Comparison of ENCODE assay signal across 15 cellular contexts in genomic region chr6:15453186-15453585, GRCh38.
DNase-seq lines count a peak whose midpoint lies in the region; ATAC-seq and TF ChIP-seq lines count a peak whose summit lies in the region.
"Had no signal": no experiment of that assay in that cellular context is flagged by ENCODE, and none has a peak within 500 bp of the region (broad histone marks: within the 10 kb centered on the region; RNA-seq: fewer than 3 reads in every experiment).

No MANE protein-coding gene starts in this region.

- H3K36me3 ChIP-seq in heart right ventricle: peaks cover 0 to 33% (median 0%) of the 10 kb centered on the region in 9 donors
- peaks cover 0 to 3% (median 0%) of the 10 kb centered on the region in 4 donors for H3K36me3 ChIP-seq in upper lobe of left lung
- H3K36me3 ChIP-seq: thoracic aorta had no signal

- ATAC-seq in heart right ventricle (peak; percentile 39 to 77 (median 59)), memory B cell (ENCODE audit: low read depth) (no peak), upper lobe of left lung (ENCODE audit: low FRiP score in 2 of 2) (no peak), HG03196 (IDR thresholded peaks at IDR 0.05; ENCODE audit: unreplicated experiment) (no peak), HG03025 (IDR thresholded peaks at IDR 0.05; ENCODE audit: low FRiP score, unreplicated experiment) (no peak)
- ATAC-seq: lower lobe of right lung had no signal

- H3K9me3 Mint-ChIP-seq in memory B cell: no peaks in the 10 kb centered on the region

- H3K4me3 Mint-ChIP-seq in memory B cell: no peak overlapping the region

- TF ChIP-seq CTCF in heart right ventricle (IDR thresholded peaks at IDR 0.05): no peak
- TF ChIP-seq CTCF in upper lobe of left lung (IDR thresholded peaks at IDR 0.05): no peak

- H3K4me1 Mint-ChIP-seq in memory B cell: peaks cover 42% of the 10 kb centered on the region

- no peak for DNase-seq in heart right ventricle
- DNase-seq in cardiac septum (ENCODE audit: low spot score): no peak
- DNase-seq in memory B cell (ENCODE audit: low spot score in 2 of 2): no peak
- no peak for DNase-seq in upper lobe of left lung
- DNase-seq: activated CD4-positive, alpha-beta T cell treated with anti-CD3 and anti-CD28 coated beads for 4 hours; activated naive CD4-positive, alpha-beta T cell; GM23248; lower lobe of right lung; NCI-H146; NCI-H2171 treated with DMSO at 0.1 percent for 48 hours; SIG-M5 had no signal

- H3K27ac ChIP-seq in heart right ventricle: peak overlapping the region in 9 of 10 donors; percentile 3 to 74 (median 28)
- peak overlapping the region; percentile 11 for H3K27ac ChIP-seq in angular gyrus (ENCODE audit: low read depth, low read length)
- peak overlapping the region in 3 of 4 donors; percentile 16 to 35 (median 32) for H3K27ac ChIP-seq in upper lobe of left lung
- H3K27ac ChIP-seq: GM23248, lower lobe of right lung, thoracic aorta had no signal

- H3K27me3 Mint-ChIP-seq in memory B cell: no peaks in the 10 kb centered on the region

- H3K4me1 ChIP-seq in heart right ventricle (peaks cover 3 to 68% (median 44%) of the 10 kb centered on the region in 9 donors), upper lobe of left lung (peaks cover under 1 to 21% (median 16%) of the 10 kb centered on the region in 4 donors)

- no peaks in the 10 kb centered on the region for H3K9me3 ChIP-seq in heart right ventricle
- no peaks in the 10 kb centered on the region for H3K9me3 ChIP-seq in upper lobe of left lung
- H3K9me3 ChIP-seq: lower lobe of right lung, thoracic aorta had no signal

- H3K36me3 Mint-ChIP-seq in memory B cell: peaks cover 20% of the 10 kb centered on the region

- WGBS in heart right ventricle, 2 donors: 63% methylated on average over 4 of the region's 4 CpGs
- 67 to 75% methylated on average over 4 of the region's 4 CpGs for WGBS in upper lobe of left lung, 2 donors

- no peak overlapping the region for H3K4me3 ChIP-seq in heart right ventricle
- H3K4me3 ChIP-seq in upper lobe of left lung: no peak overlapping the region
- H3K4me3 ChIP-seq: GM23248, lower lobe of right lung, thoracic aorta had no signal

- no peak for TF ChIP-seq EP300 in upper lobe of left lung (IDR thresholded peaks at IDR 0.05)

- no peaks in the 10 kb centered on the region for H3K27me3 ChIP-seq in heart right ventricle
- H3K27me3 ChIP-seq in upper lobe of left lung: no peaks in the 10 kb centered on the region

- no peak for TF ChIP-seq POLR2A in upper lobe of left lung (IDR thresholded peaks at IDR 0.05)

- intact Hi-C loops in heart right ventricle (cut with DNase I): no loop called here
- intact Hi-C loops in cardiac septum (cut with DNase I): no loop called here

- peak overlapping the region; percentile 84 for H3K27ac Mint-ChIP-seq in memory B cell

Comparison
In these comparisons a context has a peak if more than half of its experiments do, and no peak if none do; other contexts are left out.
1. ATAC-seq: peak in heart right ventricle (8 of 8); none in memory B cell (single experiment), upper lobe of left lung (0 of 2), HG03196 (single experiment) and HG03025 (single experiment).
2. Peak in every context shown above with its lines, with median percentiles within 50 percentile points of each other: H3K27ac ChIP-seq.